ENCODE assay signal across 8 cellular contexts in the genomic region with DNA sequence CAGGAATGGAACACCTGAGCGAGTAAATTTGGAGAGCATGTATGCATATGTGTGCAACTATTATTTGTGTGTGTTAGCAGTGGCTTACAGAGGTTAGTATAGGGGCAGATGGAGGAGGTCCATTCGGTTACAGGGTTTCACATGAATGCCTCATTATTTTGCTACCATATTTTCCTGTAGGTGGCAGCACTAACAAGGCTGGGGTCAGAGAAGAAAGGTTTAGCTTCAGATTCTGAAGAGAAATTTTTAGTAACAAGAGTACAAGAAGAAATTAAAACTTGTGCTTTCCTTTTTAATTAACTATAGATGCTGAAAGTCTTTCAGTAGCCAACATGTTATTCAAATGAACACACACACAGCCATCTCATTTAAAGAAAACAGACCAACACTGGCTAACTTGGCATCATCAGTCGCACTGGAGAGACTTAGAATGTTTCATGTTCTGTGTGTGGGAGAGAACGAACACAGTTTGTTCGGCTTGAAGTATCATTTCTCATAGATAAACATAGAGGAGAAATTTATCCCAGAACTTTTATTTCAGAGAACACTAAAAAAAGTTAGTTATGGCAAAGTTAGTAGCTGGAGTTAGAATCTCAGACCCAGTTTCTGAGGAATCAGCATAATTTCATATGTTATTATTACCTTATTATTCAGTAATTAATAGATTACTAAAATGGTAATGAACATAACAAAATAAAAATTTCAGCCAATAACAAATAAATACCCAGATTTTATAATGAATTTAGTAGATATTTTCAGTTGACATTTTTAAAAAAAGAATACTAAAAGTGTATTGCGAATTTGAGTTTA.
DNase-seq lines count a peak whose midpoint lies in the region; ATAC-seq, FAIRE-seq and TF ChIP-seq lines count a peak whose summit lies in the region.

No MANE protein-coding gene starts in this region.

- H3K27ac ChIP-seq in RWPE2 (ENCODE audit: poor library complexity, severe bottlenecking) (no peak overlapping the region), pancreas (no peak overlapping the region)

- FAIRE-seq in pancreas (lab: Jason Lieb, UNC), result peak; percentile 32

- 34 to 40% methylated on average over 6 of the region's 6 CpGs for WGBS in pancreas, 2 donors

- DNase-seq in NCI-H2171 treated with DMSO at 0.1 percent for 48 hours (lab: John Stamatoyannopoulos, UW), result peak; percentile 33
- DNase-seq in NCI-H2171 (lab: John Stamatoyannopoulos, UW), result no peak
- DNase-seq in HPDE6-E6E7 (ENCODE audit: extremely low spot score), result peak; percentile 29
- DNase-seq in RWPE2 (ENCODE audit: low spot score), result no peak
- DNase-seq in fibroblast of peridontal ligament (ENCODE audit: extremely low read depth), result peak; percentile 80
- no peak for DNase-seq in pancreas
- DNase-seq in activated CD4-positive, alpha-beta memory T cell treated with anti-CD3 and anti-CD28 coated beads, Interleukin-2, amount 10 ng/mL, durations not matched to agents 7 days and 5 days, result no peak

- no peak overlapping the region for H3K4me3 ChIP-seq in RWPE2 (ENCODE audit: severe bottlenecking)
- no peak overlapping the region for H3K4me3 ChIP-seq in pancreas

- H3K27me3 ChIP-seq in RWPE2 (ENCODE audit: insufficient read depth, poor library complexity, severe bottlenecking), result no peaks in the 10 kb centered on the region
- peaks cover 0 to 5% (median 0%) of the 10 kb centered on the region in 4 donors for H3K27me3 ChIP-seq in pancreas

- POLR2A ChIA-PET in activated CD4-positive, alpha-beta memory T cell treated with anti-CD3 and anti-CD28 coated beads, Interleukin-2, amount 10 ng/mL, durations not matched to agents 7 days and 5 days (lab: Charles Lee), result no interaction called here

- no peak overlapping the region for H3K27ac Mint-ChIP-seq in activated CD4-positive, alpha-beta memory T cell treated with anti-CD3 and anti-CD28 coated beads, Interleukin-2, amount 10 ng/mL, durations not matched to agents 7 days and 5 days

- ATAC-seq in GM21528 (IDR thresholded peaks at IDR 0.05; ENCODE audit: low FRiP score, unreplicated experiment), result peak; percentile 79
- peak; percentile 71; the same call in 2 of the 3 replicates for ATAC-seq in RWPE2 (ENCODE audit: low read depth)
- ATAC-seq in pancreas, result peak in 3 of 4 donors; percentile 73 to 78 (median 74)

- intact Hi-C loops in pancreas (cut with DNase I), result no loop called here

- H3K27me3 Mint-ChIP-seq in activated CD4-positive, alpha-beta memory T cell treated with anti-CD3 and anti-CD28 coated beads, Interleukin-2, amount 10 ng/mL, durations not matched to agents 7 days and 5 days, result peaks cover 4% of the 10 kb centered on the region

- no peaks in the 10 kb centered on the region for H3K4me1 Mint-ChIP-seq in activated CD4-positive, alpha-beta memory T cell treated with anti-CD3 and anti-CD28 coated beads, Interleukin-2, amount 10 ng/mL, durations not matched to agents 7 days and 5 days

- H3K4me1 ChIP-seq in RWPE2 (ENCODE audit: insufficient read depth, poor library complexity, severe bottlenecking) (no peaks in the 10 kb centered on the region), pancreas (no peaks in the 10 kb centered on the region)

- H3K36me3 Mint-ChIP-seq in activated CD4-positive, alpha-beta memory T cell treated with anti-CD3 and anti-CD28 coated beads, Interleukin-2, amount 10 ng/mL, durations not matched to agents 7 days and 5 days (ENCODE audit: low read depth), result no peaks in the 10 kb centered on the region

- no peaks in the 10 kb centered on the region for H3K9me3 Mint-ChIP-seq in activated CD4-positive, alpha-beta memory T cell treated with anti-CD3 and anti-CD28 coated beads, Interleukin-2, amount 10 ng/mL, durations not matched to agents 7 days and 5 days

- H3K4me3 Mint-ChIP-seq in activated CD4-positive, alpha-beta memory T cell treated with anti-CD3 and anti-CD28 coated beads, Interleukin-2, amount 10 ng/mL, durations not matched to agents 7 days and 5 days, result no peak overlapping the region

- TF ChIP-seq CTCF in RWPE2 (IDR thresholded peaks at IDR 0.05; ENCODE audit: poor library complexity, severe bottlenecking) (peak; percentile 86), pancreas (IDR thresholded peaks at IDR 0.05) (peak; percentile 19 to 47 (median 38))

- H3K9me3 ChIP-seq in RWPE2 (ENCODE audit: severe bottlenecking), result no peaks in the 10 kb centered on the region
- H3K9me3 ChIP-seq in pancreas, result no peaks in the 10 kb centered on the region

- CTCF ChIA-PET in activated CD4-positive, alpha-beta memory T cell treated with anti-CD3 and anti-CD28 coated beads, Interleukin-2, amount 10 ng/mL, durations not matched to agents 7 days and 5 days (lab: Charles Lee), result interaction anchor here (0.6 to 1.3 kb wide), 4 partner anchors 9 to 315 kb away, joined by 3 read pairs; no protein-coding TSS in a partner anchor

- H3K36me3 ChIP-seq in RWPE2 (ENCODE audit: low read depth), result no peaks in the 10 kb centered on the region
- H3K36me3 ChIP-seq in pancreas, result no peaks in the 10 kb centered on the region

Comparison
In these comparisons a context has a peak if more than half of its experiments do, and no peak if none do; other contexts are left out.
1. DNase-seq: peak in NCI-H2171 treated with DMSO at 0.1 percent for 48 hours (single experiment), HPDE6-E6E7 (single experiment) and fibroblast of peridontal ligament (single experiment); none in NCI-H2171 (single experiment), RWPE2 (single experiment), pancreas (0 of 6) and activated CD4-positive, alpha-beta memory T cell treated with anti-CD3 and anti-CD28 coated beads, Interleukin-2, amount 10 ng/mL, durations not matched to agents 7 days and 5 days (single experiment).
2. Peak in every context shown above with its lines, with median percentiles within 50 percentile points of each other: ATAC-seq.